ENCODE assay signal across 8 cellular contexts in genomic region chr16:20899503-20900298, GRCh38. TPM values are rescaled to one million over a fixed set of nuclear protein-coding genes. Genes with fewer than 3 reads are reported as not detected.
DNase-seq lines count a peak whose midpoint lies in the region; ATAC-seq, FAIRE-seq and TF ChIP-seq lines count a peak whose summit lies in the region.

No MANE protein-coding gene starts in this region.

- no peak for ATAC-seq in GM21515 (IDR thresholded peaks at IDR 0.05; ENCODE audit: unreplicated experiment)

- TF ChIP-seq POLR2A in GM12892 (IDR thresholded peaks at IDR 0.05; ENCODE audit: low read depth, low read length), result no peak

- H3K36me3 ChIP-seq in muscle layer of colon (ENCODE audit: insufficient read depth, low read length), result peaks cover 15% of the 10 kb centered on the region

- H3K9me3 ChIP-seq in muscle layer of colon (ENCODE audit: low read length), result no peaks in the 10 kb centered on the region

- FAIRE-seq in GM12892 (lab: Jason Lieb, UNC), result peak; percentile 14

- H3K27ac ChIP-seq in muscle layer of colon (ENCODE audit: low read depth, low read length), result peak overlapping the region; percentile 100

- peaks cover 46% of the 10 kb centered on the region for H3K4me1 ChIP-seq in muscle layer of colon (ENCODE audit: insufficient read depth, low read length)

- H3K9ac ChIP-seq in muscle layer of colon (ENCODE audit: low read length), result peak overlapping the region; percentile 84

- peak; percentile 27 for DNase-seq in GM12892 (ENCODE audit: insufficient read length)
- DNase-seq in OCI-M1 (lab: John Stamatoyannopoulos, UW), result peak; percentile 51
- peak; percentile 51 for DNase-seq in dermis blood vessel endothelial cell
- DNase-seq in NCI-H510A treated with DMSO at 0.1 percent for 48 hours (lab: John Stamatoyannopoulos, UW), result no peak
- no peak for DNase-seq in HUDEP-2 (lab: John Stamatoyannopoulos, UW; ENCODE audit: unreplicated experiment in 76 of 76)
- DNase-seq in NCI-H446 (lab: John Stamatoyannopoulos, UW), result no peak

- H3K27me3 ChIP-seq in muscle layer of colon (ENCODE audit: control insufficient read depth in 1 of 2, insufficient read depth in 2 of 2, low read length in 2 of 2), result no peaks in the 10 kb centered on the region

- peak overlapping the region; percentile 75 to 92 for H3K4me3 ChIP-seq in muscle layer of colon (ENCODE audit: low read depth in 1 of 2, low read length in 2 of 2)

RNA-seq across cellular contexts. Expression of gene DCUN1D3, which starts 0.5 kb away (rescaled TPM):
- 2.5 TPM for polyA plus RNA-seq in GM12892 (2012; ENCODE audit: missing spikeins)
- total RNA-seq in dermis blood vessel endothelial cell, result 33.8 and 80.8 TPM in 2 replicates

RNA-seq across cellular contexts. Expression of gene LYRM1, which starts 0.9 kb away (rescaled TPM):
- 31.9 TPM for polyA plus RNA-seq in GM12892 (2012; ENCODE audit: missing spikeins)
- total RNA-seq in dermis blood vessel endothelial cell, result 75.2 and 87.4 TPM in 2 replicates

Comparison
In these comparisons a context has a peak if more than half of its experiments do, and no peak if none do; other contexts are left out.
1. DNase-seq: peak in GM12892 (single experiment), OCI-M1 (single experiment) and dermis blood vessel endothelial cell (single experiment); none in NCI-H510A treated with DMSO at 0.1 percent for 48 hours (single experiment), HUDEP-2 (0 of 76) and NCI-H446 (0 of 2).